Comparison of ENCODE assay signal across 8 cellular contexts in genomic region chr6:87925373-87926060, GRCh38.
DNase-seq lines count a peak whose midpoint lies in the region; ATAC-seq and TF ChIP-seq lines count a peak whose summit lies in the region.

No MANE protein-coding gene starts in this region.

- DNase-seq in kidney tubule cell (ENCODE audit: low spot score) (peak; percentile 81), NCI-H2029 treated with DMSO at 0.1 percent for 48 hours (lab: John Stamatoyannopoulos, UW) (no peak), sciatic nerve (ENCODE audit: low spot score) (no peak), NCI-H345 treated with DMSO at 0.1 percent for 48 hours (lab: John Stamatoyannopoulos, UW; ENCODE audit: unreplicated experiment) (no peak), T-helper 1 cell (no peak)

- TF ChIP-seq POLR2A in GM18526 (IDR thresholded peaks at IDR 0.05; ENCODE audit: extremely low read depth, insufficient read length) = peak; percentile 22

- intact Hi-C loops in sciatic nerve (cut with DNase I) = no loop called here

- ATAC-seq in GM21529 (IDR thresholded peaks at IDR 0.05; ENCODE audit: unreplicated experiment) (peak; percentile 50), HG03520 (IDR thresholded peaks at IDR 0.05; ENCODE audit: unreplicated experiment) (peak; percentile 45), sciatic nerve (no peak)
